17 cellular contexts compared by ENCODE assay signal in the genomic region with DNA sequence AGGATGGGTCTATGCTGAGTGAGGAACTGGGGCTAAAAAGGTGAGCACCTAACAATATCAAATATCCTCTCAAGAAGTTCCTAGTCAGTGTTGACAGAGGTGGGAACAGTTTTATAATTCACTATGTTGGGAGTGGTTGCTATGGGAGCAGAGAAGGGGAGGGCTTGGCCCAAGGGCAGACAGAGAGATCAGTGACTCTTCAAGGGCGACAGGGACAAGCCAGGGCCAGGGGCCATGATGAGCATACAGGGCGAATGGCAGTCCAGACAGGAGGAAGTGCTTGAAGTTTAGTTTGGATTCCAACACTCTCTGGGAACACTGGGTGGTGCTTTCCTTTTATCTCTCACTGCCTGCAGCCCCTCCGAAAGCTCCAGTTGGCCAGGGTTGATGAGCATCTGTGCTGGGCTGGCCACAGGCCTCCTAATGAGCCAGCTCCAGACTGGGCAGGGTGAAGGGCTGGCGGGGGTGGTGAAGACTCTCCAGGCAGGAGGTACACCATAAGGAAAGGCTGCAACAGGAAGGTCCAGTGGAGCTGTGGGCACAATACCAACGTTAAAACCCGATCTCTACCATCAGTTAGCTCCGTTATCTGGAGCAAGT.
DNase-seq lines count a peak whose midpoint lies in the region; TF ChIP-seq lines count a peak whose summit lies in the region.
"Had no signal": no experiment of that assay in that cellular context is flagged by ENCODE, and none has a peak within 500 bp of the region (broad histone marks: within the 10 kb centered on the region; RNA-seq: fewer than 3 reads in every experiment).

No MANE protein-coding gene starts in this region.

- TF ChIP-seq CTCF in uterus (IDR thresholded peaks at IDR 0.05), result no peak

- DNase-seq in DMS79 treated with DMSO at 0.1 percent for 48 hours (lab: John Stamatoyannopoulos, UW) (peak; percentile 12), DMS79 (lab: John Stamatoyannopoulos, UW) (no peak), Caki2 (ENCODE audit: low read depth) (peak; percentile 54), NCI-H446 (lab: John Stamatoyannopoulos, UW) (peak; percentile 46 to 78), islet precursor cell (peak; percentile 59), occipital lobe (lab: John Stamatoyannopoulos, UW) (no peak), uterus (no peak), EL (no peak)
- DNase-seq: 8988T; DMS153; NCI-H1930; NCI-H2227 treated with DMSO at 0.1 percent for 48 hours; NCI-H748 treated with DMSO at 0.1 percent for 48 hours; NK-92 treated with Interleukin-12 subunit alpha and Interleukin-12 subunit beta, amount 100 ng/mL, for 24 hours; Right ventricle myocardium superior; SW 1271 had no signal

- no peaks in the 10 kb centered on the region for H3K27me3 ChIP-seq in uterus

- H3K36me3 ChIP-seq in uterus, result no peaks in the 10 kb centered on the region

- H3K9me3 ChIP-seq in uterus, result no peaks in the 10 kb centered on the region

- TF ChIP-seq POLR2A in uterus (IDR thresholded peaks at IDR 0.05), result no peak

- no peaks in the 10 kb centered on the region for H3K4me1 ChIP-seq in uterus

- no peak overlapping the region for H3K4me3 ChIP-seq in uterus
- H3K4me3 ChIP-seq: K562 had no signal

- no peak overlapping the region for H3K27ac ChIP-seq in uterus

- in situ Hi-C loops in Caki2 (cut with HindIII; ENCODE audit: low pct_unique_long_range_greater_than_20kb, low sequenced_read_pairs), result no loop called here

- intact Hi-C loops in uterus (cut with DNase I; ENCODE audit: low total_unique reads), result no loop called here

Comparison
In these comparisons a context has a peak if more than half of its experiments do, and no peak if none do; other contexts are left out.
1. DNase-seq: peak in DMS79 treated with DMSO at 0.1 percent for 48 hours (single experiment), Caki2 (single experiment), NCI-H446 (2 of 2) and islet precursor cell (single experiment); none in DMS79 (single experiment), occipital lobe (single experiment), uterus (0 of 2) and EL (single experiment).